Comparison of ENCODE assay signal across 15 cellular contexts in genomic region chr4:96407651-96408342, GRCh38.
DNase-seq lines count a peak whose midpoint lies in the region; ATAC-seq, FAIRE-seq and TF ChIP-seq lines count a peak whose summit lies in the region.
"Had no signal": no experiment of that assay in that cellular context is flagged by ENCODE, and none has a peak within 500 bp of the region (broad histone marks: within the 10 kb centered on the region; RNA-seq: fewer than 3 reads in every experiment).

No MANE protein-coding gene starts in this region.

- TF ChIP-seq CTCF in choroid plexus epithelial cell (conservative IDR thresholded peaks at IDR 0.05; ENCODE audit: low read depth, low read length) (no peak), mesothelial cell of epicardium (IDR thresholded peaks at IDR 0.05; ENCODE audit: unreplicated experiment) (no peak), endothelial cell (IDR thresholded peaks at IDR 0.05; ENCODE audit: unreplicated experiment) (no peak), upper lobe of left lung (IDR thresholded peaks at IDR 0.05) (no peak)

- no peaks in the 10 kb centered on the region for H3K9me3 ChIP-seq in upper lobe of left lung
- H3K9me3 ChIP-seq: ovary had no signal

- H3K27ac Mint-ChIP-seq in mesothelial cell of epicardium, result peak overlapping the region; percentile 44
- H3K27ac Mint-ChIP-seq in endothelial cell (ENCODE audit: unreplicated experiment), result no peak overlapping the region
- H3K27ac Mint-ChIP-seq: HFFc6 had no signal

- no peaks in the 10 kb centered on the region for H3K36me3 Mint-ChIP-seq in mesothelial cell of epicardium
- no peaks in the 10 kb centered on the region for H3K36me3 Mint-ChIP-seq in endothelial cell (ENCODE audit: low read depth, unreplicated experiment)

- no peaks in the 10 kb centered on the region for H3K27me3 Mint-ChIP-seq in mesothelial cell of epicardium (ENCODE audit: low read depth)
- H3K27me3 Mint-ChIP-seq in endothelial cell (ENCODE audit: unreplicated experiment), result no peaks in the 10 kb centered on the region

- TF ChIP-seq POLR2A in upper lobe of left lung (IDR thresholded peaks at IDR 0.05), result no peak

- TF ChIP-seq EP300 in upper lobe of left lung (IDR thresholded peaks at IDR 0.05), result no peak

- FAIRE-seq in A204.1 (lab: Jason Lieb, UNC), result peak; percentile 27

- H3K4me3 ChIP-seq in choroid plexus epithelial cell (ENCODE audit: low read depth, low read length) (peak overlapping the region; percentile 31), upper lobe of left lung (no peak overlapping the region)
- H3K4me3 ChIP-seq: ovary had no signal

- peaks cover 6% of the 10 kb centered on the region for H3K9me3 Mint-ChIP-seq in mesothelial cell of epicardium
- no peaks in the 10 kb centered on the region for H3K9me3 Mint-ChIP-seq in endothelial cell (ENCODE audit: unreplicated experiment)

- no peaks in the 10 kb centered on the region for H3K36me3 ChIP-seq in upper lobe of left lung
- H3K36me3 ChIP-seq: ovary had no signal

- DNase-seq in NCI-H1417 treated with DMSO at 0.1 percent for 48 hours (lab: John Stamatoyannopoulos, UW), result peak; percentile 38
- DNase-seq in choroid plexus epithelial cell (ENCODE audit: low read depth), result peak; percentile 44
- no peak for DNase-seq in mesothelial cell of epicardium (ENCODE audit: low spot score in 2 of 2, unreplicated experiment in 2 of 2)
- no peak for DNase-seq in endothelial cell (ENCODE audit: low spot score)
- DNase-seq in NCI-H146 treated with DMSO at 0.1 percent for 48 hours (lab: John Stamatoyannopoulos, UW; ENCODE audit: unreplicated experiment), result no peak
- DNase-seq in upper lobe of left lung, result no peak
- DNase-seq: aorta; HFFc6; MV-4-11; NCI-H774; ovary; stimulated activated CD4-positive, alpha-beta T cell treated with anti-CD3 and anti-CD28 coated beads, Interleukin-15, amount 100 ng/mL, for 24 hours; T-helper 9 cell had no signal

- WGBS in upper lobe of left lung, 2 donors, result 89% methylated on average over 4 of the region's 4 CpGs

- no peak for ATAC-seq in HG02970 (IDR thresholded peaks at IDR 0.05; ENCODE audit: low FRiP score, unreplicated experiment)
- ATAC-seq in upper lobe of left lung (ENCODE audit: low FRiP score in 2 of 2), result no peak

- H3K4me1 ChIP-seq in upper lobe of left lung, result no peaks in the 10 kb centered on the region

- H3K4me1 Mint-ChIP-seq in mesothelial cell of epicardium (peaks cover 18% of the 10 kb centered on the region), endothelial cell (ENCODE audit: unreplicated experiment) (no peaks in the 10 kb centered on the region)

- H3K4me3 Mint-ChIP-seq in mesothelial cell of epicardium, result no peak overlapping the region
- H3K4me3 Mint-ChIP-seq in endothelial cell (ENCODE audit: unreplicated experiment), result no peak overlapping the region
- H3K4me3 Mint-ChIP-seq: HFFc6 had no signal

- H3K27ac ChIP-seq in upper lobe of left lung, result no peak overlapping the region
- H3K27ac ChIP-seq: ovary had no signal

- H3K27me3 ChIP-seq in upper lobe of left lung, result no peaks in the 10 kb centered on the region
- H3K27me3 ChIP-seq: ovary had no signal

Comparison
In these comparisons a context has a peak if more than half of its experiments do, and no peak if none do; other contexts are left out.
1. DNase-seq: peak in NCI-H1417 treated with DMSO at 0.1 percent for 48 hours (single experiment) and choroid plexus epithelial cell (single experiment); none in mesothelial cell of epicardium (0 of 2), endothelial cell (single experiment), NCI-H146 treated with DMSO at 0.1 percent for 48 hours (single experiment) and upper lobe of left lung (0 of 2).